In genomic region chr1:2108213-2108876, GRCh38 we compare ENCODE assay signal across 1 cellular context.
TF ChIP-seq lines count a peak whose summit lies in the region.

No MANE protein-coding gene starts in this region.

TF ChIP-seq in HepG2, 621 proteins besides CTCF, POLR2A, EP300 and RAD21 (continued from another document):
- TF ChIP-seq STAG1 (CRISPR knock-in tag; IDR thresholded peaks at IDR 0.05) (peak; percentile 64), FOXJ3 (CRISPR knock-in tag; IDR thresholded peaks at IDR 0.05; ENCODE audit: borderline replicate concordance) (no peak), CSRNP1 (CRISPR knock-in tag; IDR thresholded peaks at IDR 0.05) (0 out of 2 replicates have a peak, but pooled peaks have one; percentile 36), ZNF235 (CRISPR knock-in tag; IDR thresholded peaks at IDR 0.05; ENCODE audit: borderline replicate concordance) (no peak), CHCHD3 (CRISPR knock-in tag; IDR thresholded peaks at IDR 0.05) (no peak), ZMYM4 (CRISPR knock-in tag; IDR thresholded peaks at IDR 0.05) (no peak), ZNF280B (CRISPR knock-in tag; IDR thresholded peaks at IDR 0.05; ENCODE audit: borderline replicate concordance) (no peak), PRDM15 (CRISPR knock-in tag; IDR thresholded peaks at IDR 0.05) (no peak), AGO2 (optimal IDR thresholded peaks at IDR 0.05; ENCODE audit: low read depth, low read length) (peak; percentile 52), DR1 (CRISPR knock-in tag; IDR thresholded peaks at IDR 0.05) (no peak), KDM2A (CRISPR knock-in tag; IDR thresholded peaks at IDR 0.05; ENCODE audit: borderline replicate concordance, low read depth) (no peak), XRCC5 (optimal IDR thresholded peaks at IDR 0.05; ENCODE audit: low read length) (peak; percentile 57), TCF7L2 (IDR thresholded peaks at IDR 0.05; ENCODE audit: low read depth, low read length) (no peak), GABPB1 (CRISPR knock-in tag; IDR thresholded peaks at IDR 0.05) (0 out of 2 replicates have a peak, but pooled peaks have one; percentile 17), ZFP91 (CRISPR knock-in tag; IDR thresholded peaks at IDR 0.05; ENCODE audit: borderline replicate concordance) (peak; percentile 67; the same call in 1 of the 2 replicates), HNF1B (CRISPR knock-in tag; IDR thresholded peaks at IDR 0.05) (no peak), WIZ (CRISPR knock-in tag; IDR thresholded peaks at IDR 0.05) (no peak)
